8 cellular contexts compared by ENCODE assay signal in genomic region chr12:57845478-57846284, GRCh38. TPM values are rescaled to one million over a fixed set of nuclear protein-coding genes. Genes with fewer than 3 reads are reported as not detected.
A peak's percentile ranks its signal among the peaks of the same experiment; 100 is the strongest.
DNase-seq lines count a peak whose midpoint lies in the region; ATAC-seq lines count a peak whose summit lies in the region.

No MANE protein-coding gene starts in this region.

- H3K9me3 Mint-ChIP-seq in T-cell = no peaks in the 10 kb centered on the region

- intact Hi-C loops in right cardiac atrium (cut with DNase I) = loop anchor here in 2 of 4 donors (5.0 kb wide), 2 partner anchors 47 to 52 kb away; no protein-coding TSS in a partner anchor

- under 1% methylated on average over 81 of the region's 81 CpGs for WGBS in right cardiac atrium

- CTCF ChIA-PET in T-cell (lab: Charles Lee) = interaction anchor here (0.5 to 3.0 kb wide), 8 partner anchors 9 to 1161 kb away, joined by 3 to 8 read pairs (median 4); no protein-coding TSS in a partner anchor

- peak; percentile 31 for ATAC-seq in GM19372 (IDR thresholded peaks at IDR 0.05; ENCODE audit: low read depth, unreplicated experiment)
- ATAC-seq in HG03469 (IDR thresholded peaks at IDR 0.05; ENCODE audit: unreplicated experiment) = peak; percentile 24
- ATAC-seq in T-cell (replicated peaks in 1 of 4) = peak; percentile 29 to 50 (median 36)
- ATAC-seq in right cardiac atrium = peak; percentile 50 to 67

- POLR2A ChIA-PET in T-cell (lab: Charles Lee) = interaction anchor here in 1 of 2 donors (0.5 to 1.0 kb wide), 3 partner anchors 10 to 39 kb away, joined by 7 to 9 read pairs (median 8); no protein-coding TSS in a partner anchor

- no peaks in the 10 kb centered on the region for H3K27me3 ChIP-seq in right cardiac atrium (ENCODE audit: control insufficient read depth, insufficient read depth)

- peak overlapping the region; percentile 88 to 90 (median 89) for H3K4me3 Mint-ChIP-seq in T-cell

- peak overlapping the region; percentile 92 for H3K4me3 ChIP-seq in right cardiac atrium (ENCODE audit: low read length)

- peak; percentile 23 to 92 (median 80) for DNase-seq in C1 segment of cervical spinal cord (lab: John Stamatoyannopoulos, UW)
- peak in 30 of 34 experiments; percentile 20 to 59 (median 47) for DNase-seq in T-cell
- peak; percentile 25 to 93 (median 82) for DNase-seq in anterior cingulate cortex (lab: John Stamatoyannopoulos, UW)
- DNase-seq in right cardiac atrium = peak; percentile 82 to 93 (median 92)
- DNase-seq in putamen (ENCODE audit: low spot score) = peak; percentile 91
- no peak for DNase-seq in AG08395 (ENCODE audit: low spot score)

- peaks cover 51 to 52% (median 52%) of the 10 kb centered on the region in 3 donors for H3K4me1 Mint-ChIP-seq in T-cell

- H3K27ac Mint-ChIP-seq in T-cell = peak overlapping the region; percentile 81 to 82

- peaks cover 17% of the 10 kb centered on the region for H3K4me1 ChIP-seq in right cardiac atrium (ENCODE audit: control insufficient read depth, insufficient read depth, low read length)

- H3K9me3 ChIP-seq in right cardiac atrium (ENCODE audit: control insufficient read depth, low read length) = no peaks in the 10 kb centered on the region

- peaks cover 7% of the 10 kb centered on the region for H3K36me3 Mint-ChIP-seq in T-cell

- peak overlapping the region; percentile 100 for H3K27ac ChIP-seq in right cardiac atrium (ENCODE audit: low read length)

- no peaks in the 10 kb centered on the region for H3K27me3 Mint-ChIP-seq in T-cell

RNA-seq across cellular contexts. Expression of gene CTDSP2, which starts 0.8 kb away (rescaled TPM):
- total RNA-seq in T-cell = 100 to 1,000 TPM; 132 to 246 (median 234) TPM
- 100 to 1,000 TPM in 2 of 4 donors, 10 to 100 TPM in 2; 94.3 to 116 (median 103) TPM for total RNA-seq in right cardiac atrium
- polyA plus RNA-seq in right cardiac atrium = 41.7 TPM

RNA-seq across cellular contexts. Expression of gene AVIL, which starts 27.1 kb away (rescaled TPM):
- total RNA-seq in T-cell = 10 to 100 TPM in 1 of 5 donors, 1 to 10 TPM in 4; 2.2 to 12.3 (median 8.9) TPM
- 1 to 10 TPM; 2.6 to 4.1 (median 3.2) TPM for total RNA-seq in right cardiac atrium
- 3.2 TPM for polyA plus RNA-seq in right cardiac atrium
